Comparison of ENCODE assay signal across 12 cellular contexts in the genomic region with DNA sequence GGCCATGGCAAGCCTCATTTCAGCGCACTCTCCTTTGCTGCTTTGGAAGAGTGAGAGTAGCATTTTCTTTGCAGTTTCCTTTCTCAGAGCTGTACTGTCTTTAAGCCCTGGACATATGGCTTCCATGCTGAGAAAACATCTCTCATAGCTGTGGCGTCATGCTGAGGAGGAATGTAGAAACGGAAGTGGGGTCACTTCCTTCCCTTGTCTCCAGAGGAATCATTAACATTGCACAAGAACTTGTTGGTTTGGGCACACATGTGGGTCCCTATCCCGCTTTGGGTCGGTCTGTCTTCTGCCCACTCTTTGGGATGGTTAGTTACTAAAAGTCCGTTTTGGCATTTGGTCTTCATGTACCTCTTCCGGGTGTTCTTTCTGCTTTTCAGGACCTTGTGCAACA. TPM values are rescaled to one million over a fixed set of nuclear protein-coding genes. Genes with fewer than 3 reads are reported as not detected.
DNase-seq lines count a peak whose midpoint lies in the region; ATAC-seq and TF ChIP-seq lines count a peak whose summit lies in the region.
"Had no signal": no experiment of that assay in that cellular context is flagged by ENCODE, and none has a peak within 500 bp of the region (broad histone marks: within the 10 kb centered on the region; RNA-seq: fewer than 3 reads in every experiment).

No MANE protein-coding gene starts in this region.

- H3K9me3 ChIP-seq in right atrium auricular region (no peaks in the 10 kb centered on the region), gastroesophageal sphincter (no peaks in the 10 kb centered on the region), upper lobe of right lung (no peaks in the 10 kb centered on the region), aorta (ENCODE audit: control insufficient read depth, low read length) (no peaks in the 10 kb centered on the region)

- ATAC-seq in Right ventricle myocardium superior (ENCODE audit: poor library complexity): no peak
- ATAC-seq in gastroesophageal sphincter: no peak
- peak; percentile 46 for ATAC-seq in upper lobe of right lung
- no peak for ATAC-seq in aorta (ENCODE audit: low FRiP score)
- no peak for ATAC-seq in HG02623 (IDR thresholded peaks at IDR 0.05; ENCODE audit: unreplicated experiment)
- no peak for ATAC-seq in GM18511 (IDR thresholded peaks at IDR 0.05; ENCODE audit: unreplicated experiment)
- ATAC-seq: SK-N-SH treated with all-trans-retinoic acid at 6 μM for 48 hours had no signal

- H3K36me3 ChIP-seq in right atrium auricular region: peaks cover 83% of the 10 kb centered on the region
- peaks cover 0 to 90% of the 10 kb centered on the region in 2 donors for H3K36me3 ChIP-seq in gastroesophageal sphincter
- peaks cover 60% of the 10 kb centered on the region for H3K36me3 ChIP-seq in upper lobe of right lung
- H3K36me3 ChIP-seq in aorta (ENCODE audit: control insufficient read depth in 1 of 2, insufficient read depth in 2 of 2, low read length in 1 of 2): peaks cover 0 to 2% of the 10 kb centered on the region in 2 donors

- H3K27me3 ChIP-seq in right atrium auricular region: no peaks in the 10 kb centered on the region
- H3K27me3 ChIP-seq in gastroesophageal sphincter: no peaks in the 10 kb centered on the region
- no peaks in the 10 kb centered on the region for H3K27me3 ChIP-seq in upper lobe of right lung
- H3K27me3 ChIP-seq in aorta (ENCODE audit: control insufficient read depth in 1 of 2, insufficient read depth in 2 of 2, low read length in 1 of 2): no peaks in the 10 kb centered on the region

- intact Hi-C loops in Right ventricle myocardium superior (cut with DNase I) (no loop called here), upper lobe of right lung (cut with DNase I) (no loop called here), aorta (cut with DNase I) (no loop called here)

- TF ChIP-seq CTCF in right atrium auricular region (IDR thresholded peaks at IDR 0.05) (no peak), gastroesophageal sphincter (IDR thresholded peaks at IDR 0.05) (no peak), upper lobe of right lung (IDR thresholded peaks at IDR 0.05) (no peak)

- H3K27ac ChIP-seq in right atrium auricular region (peak overlapping the region; percentile 95), gastroesophageal sphincter (peak overlapping the region in 3 of 4 donors; percentile 71 to 94 (median 91)), upper lobe of right lung (peak overlapping the region; percentile 51), aorta (ENCODE audit: low read depth in 1 of 2, low read length in 2 of 2) (no peak overlapping the region)

- TF ChIP-seq EP300 in gastroesophageal sphincter (IDR thresholded peaks at IDR 0.05): no peak

- H3K4me3 ChIP-seq in right atrium auricular region (no peak overlapping the region), gastroesophageal sphincter (no peak overlapping the region), upper lobe of right lung (no peak overlapping the region), aorta (ENCODE audit: low read length in 2 of 2) (no peak overlapping the region)

- TF ChIP-seq POLR2A in gastroesophageal sphincter (IDR thresholded peaks at IDR 0.05): no peak

- H3K4me1 ChIP-seq in right atrium auricular region (peaks cover 0 to 71% of the 10 kb centered on the region in 2 donors), gastroesophageal sphincter (peaks cover 0 to 99% (median 21%) of the 10 kb centered on the region in 3 donors), upper lobe of right lung (peaks cover 12% of the 10 kb centered on the region), aorta (ENCODE audit: control insufficient read depth in 1 of 2, insufficient read depth in 2 of 2, low read length in 2 of 2) (no peaks in the 10 kb centered on the region)

- DNase-seq in right atrium auricular region (ENCODE audit: low spot score): no peak
- no peak for DNase-seq in Right ventricle myocardium superior
- peak; percentile 57 for DNase-seq in SKM-1 treated with dmso at 0.1 percent for 144 hours (lab: John Stamatoyannopoulos, UW; ENCODE audit: unreplicated experiment)
- DNase-seq in upper lobe of right lung: no peak
- DNase-seq in aorta: no peak
- DNase-seq: activated CD4-positive, alpha-beta T cell treated with anti-CD3 and anti-CD28 coated beads, Interleukin-2, amount 50 U/mL, for 1 hour; NCI-H1436; NCI-H748 treated with DMSO at 0.1 percent for 48 hours had no signal

- 65 to 84% methylated on average over 3 to 7 of the region's 7 CpGs for WGBS in gastroesophageal sphincter (ENCODE audit: low coverage in 1 of 2), 2 donors
- 70% methylated on average over 7 of the region's 7 CpGs for WGBS in aorta, 2 donors

RNA-seq across cellular contexts. Expression of gene MFN2, which starts 5.6 kb away (rescaled TPM):
- total RNA-seq in right atrium auricular region (100 to 1,000 TPM; 367 to 466 TPM), Right ventricle myocardium superior (648 TPM), gastroesophageal sphincter (100 to 1,000 TPM; 117 to 236 (median 186) TPM), upper lobe of right lung (89.9 TPM), aorta (10 to 100 TPM; 57.1 TPM)
- 10 to 100 TPM; 22.4 to 33.3 TPM for polyA plus RNA-seq in aorta

RNA-seq across cellular contexts. Expression of gene MIIP, which starts 33.4 kb away (rescaled TPM):
- total RNA-seq in right atrium auricular region (10 to 100 TPM; 19.1 to 31.0 TPM), Right ventricle myocardium superior (14.6 TPM), gastroesophageal sphincter (10 to 100 TPM; 24.1 to 41.9 (median 31.8) TPM), upper lobe of right lung (37.9 TPM), aorta (10 to 100 TPM; 19.5 to 25.4 TPM)
- 100 to 1,000 TPM in 1 of 2 donors, 10 to 100 TPM in 1; 16.3 to 132 TPM for polyA plus RNA-seq in aorta

RNA-seq across cellular contexts. Expression of gene PLOD1, which starts 51.3 kb away (rescaled TPM):
- total RNA-seq in right atrium auricular region: 10 to 100 TPM; 56.1 to 58.1 TPM
- 66.1 TPM for total RNA-seq in Right ventricle myocardium superior
- 100 to 1,000 TPM in 1 of 4 donors, 10 to 100 TPM in 3; 66.5 to 125 (median 70.1) TPM for total RNA-seq in gastroesophageal sphincter
- total RNA-seq in upper lobe of right lung: 76.8 TPM
- total RNA-seq in aorta: 10 to 100 TPM; 80.2 to 95.9 TPM
- 10 to 100 TPM; 28.9 to 60.0 TPM for polyA plus RNA-seq in aorta

RNA-seq across cellular contexts. Expression of gene KIAA2013, which starts 59.6 kb away (rescaled TPM):
- total RNA-seq in right atrium auricular region: 10 to 100 TPM; 70.8 to 73.2 TPM
- total RNA-seq in Right ventricle myocardium superior: 31.6 TPM
- total RNA-seq in gastroesophageal sphincter: 100 to 1,000 TPM in 1 of 4 donors, 10 to 100 TPM in 3; 70.8 to 128 (median 83.8) TPM
- 43.7 TPM for total RNA-seq in upper lobe of right lung
- total RNA-seq in aorta: 10 to 100 TPM; 31.7 to 37.1 TPM
- 10 to 100 TPM; 19.7 to 34.6 TPM for polyA plus RNA-seq in aorta

Comparison
In these comparisons a context has a peak if more than half of its experiments do, and no peak if none do; other contexts are left out.
1. H3K27ac ChIP-seq: peak in right atrium auricular region (2 of 2), gastroesophageal sphincter (3 of 4) and upper lobe of right lung (single experiment); none in aorta (0 of 2).